ENCODE assay signal across 8 cellular contexts in genomic region chr20:62861732-62862336, GRCh38. TPM values are rescaled to one million over a fixed set of nuclear protein-coding genes. Genes with fewer than 3 reads are reported as not detected.
DNase-seq lines count a peak whose midpoint lies in the region; ATAC-seq and TF ChIP-seq lines count a peak whose summit lies in the region.

TCFL5 (minus strand) TSS chr20:62861822; CDS start chr20:62861670, 152 bp downstream.

- peak; percentile 75 for DNase-seq in NCI-H2107 (lab: John Stamatoyannopoulos, UW)
- DNase-seq in NCI-H2107 treated with DMSO at 0.1 percent for 48 hours (lab: John Stamatoyannopoulos, UW; ENCODE audit: unreplicated experiment), result no peak
- peak; percentile 87 for DNase-seq in NCI-H460 (ENCODE audit: extremely low read depth, low read depth)
- DNase-seq in activated CD4-positive, alpha-beta T cell treated with anti-CD3 and anti-CD28 coated beads for 36 hours, result peak; percentile 97
- peak; percentile 93 for DNase-seq in choroid plexus epithelial cell (ENCODE audit: low read depth)
- peak; percentile 88 to 89 for DNase-seq in left colon
- peak; percentile 95 for DNase-seq in stimulated activated CD4-positive, alpha-beta T cell treated with anti-CD3 and anti-CD28 coated beads, Interleukin-1b, Interleukin-23, amount 100 ng/mL, for 48 hours

- H3K27me3 Mint-ChIP-seq in activated CD4-positive, alpha-beta T cell treated with anti-CD3 and anti-CD28 coated beads for 36 hours, result no peaks in the 10 kb centered on the region

- CTCF ChIA-PET in activated CD4-positive, alpha-beta T cell treated with anti-CD3 and anti-CD28 coated beads for 36 hours (lab: Charles Lee), result interaction anchor here (0.6 to 1.0 kb wide), 3 partner anchors 15 to 66 kb away, joined by 3 read pairs; partner anchors contain the start of gene MRGBP

- H3K4me3 Mint-ChIP-seq in activated CD4-positive, alpha-beta T cell treated with anti-CD3 and anti-CD28 coated beads for 36 hours, result peak within 1 kb of the TSS; percentile 66

- POLR2A ChIA-PET in activated CD4-positive, alpha-beta T cell treated with anti-CD3 and anti-CD28 coated beads for 36 hours (lab: Charles Lee), result interaction anchor here (0.6 to 1.4 kb wide), 4 partner anchors 14 to 92 kb away, joined by 3 to 10 read pairs (median 4); partner anchors contain the start of genes GID8 and MRGBP

- H3K4me1 Mint-ChIP-seq in activated CD4-positive, alpha-beta T cell treated with anti-CD3 and anti-CD28 coated beads for 36 hours, result peaks cover 28% of the 10 kb centered on the region

- no peak for TF ChIP-seq CTCF in choroid plexus epithelial cell (conservative IDR thresholded peaks at IDR 0.05; ENCODE audit: low read depth, low read length)

- intact Hi-C loops in activated CD4-positive, alpha-beta T cell treated with anti-CD3 and anti-CD28 coated beads for 36 hours (cut with DNase I, micrococcal nuclease), result loop anchor here in 1 of 2 experiments (1.0 to 5.0 kb wide), 12 partner anchors 39 to 765 kb away; partner anchors contain the start of genes ADRM1, ARFGAP1, CABLES2 and DIDO1
- intact Hi-C loops in left colon (cut with DNase I, micrococcal nuclease), result no loop called here

- H3K4me3 ChIP-seq in choroid plexus epithelial cell (ENCODE audit: low read depth, low read length), result peak within 1 kb of the TSS; percentile 64

- H3K9me3 Mint-ChIP-seq in activated CD4-positive, alpha-beta T cell treated with anti-CD3 and anti-CD28 coated beads for 36 hours (ENCODE audit: low read depth), result peaks cover 3% of the 10 kb centered on the region

- peaks cover 19% of the 10 kb centered on the region for H3K36me3 Mint-ChIP-seq in activated CD4-positive, alpha-beta T cell treated with anti-CD3 and anti-CD28 coated beads for 36 hours (ENCODE audit: low read depth)

- ATAC-seq in HG03064 (IDR thresholded peaks at IDR 0.05; ENCODE audit: low read depth, unreplicated experiment), result peak; percentile 57
- peak; percentile 92 for ATAC-seq in activated CD4-positive, alpha-beta T cell treated with anti-CD3 and anti-CD28 coated beads for 36 hours
- ATAC-seq in left colon, result peak; percentile 97

- peak within 1 kb of the TSS; percentile 42 for H3K27ac Mint-ChIP-seq in activated CD4-positive, alpha-beta T cell treated with anti-CD3 and anti-CD28 coated beads for 36 hours

RNA-seq across cellular contexts. Expression of gene TCFL5, which starts in this region (rescaled TPM):
- 14.1 and 15.1 TPM in 2 replicates for total RNA-seq in NCI-H460 (2014; rRNA removed; shearing (Covaris generic))
- 11.4 and 19.7 TPM in 2 replicates for polyA plus RNA-seq in NCI-H460 (2014; cell fraction: nucleus; rRNA removed)
- 1 to 10 TPM; 5.2 to 6.6 TPM for total RNA-seq in activated CD4-positive, alpha-beta T cell treated with anti-CD3 and anti-CD28 coated beads for 36 hours
- total RNA-seq in left colon, result 1 to 10 TPM; 5.9 to 6.5 TPM
